ENCODE assay signal across 8 cellular contexts in the genomic region with DNA sequence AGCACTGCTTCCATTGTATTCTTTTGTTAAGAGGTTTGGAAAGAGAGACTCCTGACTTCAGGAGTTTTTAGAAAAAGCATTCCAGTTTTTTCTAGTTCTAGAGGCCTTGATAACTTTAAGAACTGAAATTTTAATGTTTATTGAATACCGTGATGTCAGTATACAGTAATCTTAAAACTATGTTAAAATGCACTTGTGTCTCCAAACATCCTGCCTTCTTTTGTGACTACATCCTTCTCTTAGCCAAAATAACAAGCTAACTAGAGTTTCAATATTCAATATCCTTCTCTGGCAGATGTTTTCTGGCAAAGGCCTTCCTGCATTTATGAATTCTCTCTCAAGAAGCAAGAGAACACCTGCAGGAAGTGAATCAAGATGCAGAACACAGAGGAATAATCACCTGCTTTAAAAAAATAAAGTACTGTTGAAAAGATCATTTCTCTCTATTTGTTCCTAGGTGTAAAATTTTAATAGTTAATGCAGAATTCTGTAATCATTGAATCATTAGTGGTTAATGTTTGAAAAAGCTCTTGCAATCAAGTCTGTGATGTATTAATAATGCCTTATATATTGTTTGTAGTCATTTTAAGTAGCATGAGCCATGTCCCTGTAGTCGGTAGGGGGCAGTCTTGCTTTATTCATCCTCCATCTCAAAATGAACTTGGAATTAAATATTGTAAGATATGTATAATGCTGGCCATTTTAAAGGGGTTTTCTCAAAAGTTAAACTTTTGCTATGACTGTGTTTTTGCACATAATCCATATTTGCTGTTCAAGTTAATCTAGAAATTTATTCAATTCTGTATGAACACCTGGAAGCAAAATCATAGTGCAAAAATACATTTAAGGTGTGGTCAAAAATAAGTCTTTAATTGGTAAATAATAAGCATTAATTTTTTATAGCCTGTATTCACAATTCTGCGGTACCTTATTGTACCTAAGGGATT. TPM values are rescaled to one million over a fixed set of nuclear protein-coding genes. Genes with fewer than 3 reads are reported as not detected.
DNase-seq lines count a peak whose midpoint lies in the region; ATAC-seq and TF ChIP-seq lines count a peak whose summit lies in the region.

No MANE protein-coding gene starts in this region.

- H3K27me3 ChIP-seq in CD8-positive, alpha-beta T cell (ENCODE audit: insufficient read depth, low read length) = no peaks in the 10 kb centered on the region
- H3K27me3 ChIP-seq in HL-60 (ENCODE audit: insufficient read depth, poor library complexity, severe bottlenecking) = no peaks in the 10 kb centered on the region

- peaks cover 11% of the 10 kb centered on the region for H3K4me1 Mint-ChIP-seq in CD8-positive, alpha-beta T cell (ENCODE audit: low read depth)

- no peak overlapping the region for H3K27ac Mint-ChIP-seq in CD8-positive, alpha-beta T cell

- POLR2A ChIA-PET in CD8-positive, alpha-beta T cell (lab: Charles Lee) = no interaction called here

- CTCF ChIA-PET in CD8-positive, alpha-beta T cell (lab: Charles Lee) = interaction anchor here (0.7 to 15.8 kb wide), 25 partner anchors 9 to 550 kb away, joined by 3 to 313 read pairs (median 3); no protein-coding TSS in a partner anchor

- H3K27ac ChIP-seq in CD8-positive, alpha-beta T cell (ENCODE audit: low read depth, low read length) = no peak overlapping the region
- H3K27ac ChIP-seq in HL-60 (replicated peaks) = no peak overlapping the region

- peaks cover 11% of the 10 kb centered on the region for H3K36me3 ChIP-seq in CD8-positive, alpha-beta T cell (ENCODE audit: insufficient read depth, low read length)

- intact Hi-C loops in CD8-positive, alpha-beta T cell (cut with DNase I, micrococcal nuclease) = loop anchor here (1.0 to 10.0 kb wide), 8 partner anchors 173 to 731 kb away; a partner anchor contains a TSS

- peak; percentile 70 for ATAC-seq in CD8-positive, alpha-beta T cell
- no peak for ATAC-seq in GM18520 (IDR thresholded peaks at IDR 0.05; ENCODE audit: unreplicated experiment)

- H3K4me3 ChIP-seq in CD8-positive, alpha-beta T cell (ENCODE audit: low read depth, low read length) = no peak overlapping the region
- no peak overlapping the region for H3K4me3 ChIP-seq in HL-60 (replicated peaks; ENCODE audit: insufficient read depth, low read length)

- no peaks in the 10 kb centered on the region for H3K4me1 ChIP-seq in CD8-positive, alpha-beta T cell (ENCODE audit: insufficient read depth, low read length)

- no peak overlapping the region for H3K4me3 Mint-ChIP-seq in CD8-positive, alpha-beta T cell

- no peaks in the 10 kb centered on the region for H3K9me3 Mint-ChIP-seq in CD8-positive, alpha-beta T cell

- no peaks in the 10 kb centered on the region for H3K9me3 ChIP-seq in CD8-positive, alpha-beta T cell (ENCODE audit: low read length)

- DNase-seq in CD8-positive, alpha-beta T cell = peak in 5 of 7 experiments; percentile 20 to 63 (median 52)
- DNase-seq in HL-60 (ENCODE audit: low read depth in 1 of 2, low spot score in 1 of 2) (peak in 1 of 2 experiments; percentile 48), RPMI7951 (ENCODE audit: low read depth) (peak; percentile 54), glomerular visceral epithelial cell (ENCODE audit: extremely low spot score) (peak; percentile 74), retina (peak; percentile 42), GF-D8 (lab: John Stamatoyannopoulos, UW) (no peak)
- peak; percentile 54 for DNase-seq in activated naive CD4-positive, alpha-beta T cell treated with Interleukin-2 at 50 U/mL for 16 hours

- no peaks in the 10 kb centered on the region for H3K27me3 Mint-ChIP-seq in CD8-positive, alpha-beta T cell (ENCODE audit: low read depth)

- H3K36me3 Mint-ChIP-seq in CD8-positive, alpha-beta T cell = peaks cover 59% of the 10 kb centered on the region

- TF ChIP-seq CTCF in CD8-positive, alpha-beta T cell (IDR thresholded peaks at IDR 0.05) = peak; percentile 84
- peak; percentile 68 for TF ChIP-seq CTCF in HL-60 (IDR thresholded peaks at IDR 0.05; ENCODE audit: insufficient read depth, low read length)

RNA-seq across cellular contexts. Expression of a gene that starts 43.1 kb away (rescaled TPM):
- total RNA-seq in CD8-positive, alpha-beta T cell = 100 to 1,000 TPM; 156 to 167 TPM
- total RNA-seq in RPMI7951 (2014; rRNA removed; shearing (Covaris generic)) = 60.0 and 61.6 TPM in 2 replicates
